1 cellular context compared by ENCODE assay signal in genomic region chr1:111198836-111199235, GRCh38.
TF ChIP-seq lines count a peak whose summit lies in the region.

No MANE protein-coding gene starts in this region.

TF ChIP-seq in GM12891, 5 proteins besides CTCF, POLR2A, EP300 and RAD21 (continued from another document):
- no peak for TF ChIP-seq SPI1 (IDR thresholded peaks at IDR 0.05; ENCODE audit: low read depth, low read length)
- TF ChIP-seq TAF1 (IDR thresholded peaks at IDR 0.05; ENCODE audit: low read depth, low read length) = no peak
